Comparison of ENCODE assay signal across 15 cellular contexts in genomic region chr7:30785786-30786185, GRCh38. TPM values are rescaled to one million over a fixed set of nuclear protein-coding genes. Genes with fewer than 3 reads are reported as not detected.
DNase-seq lines count a peak whose midpoint lies in the region; ATAC-seq and TF ChIP-seq lines count a peak whose summit lies in the region.
"Had no signal": no experiment of that assay in that cellular context is flagged by ENCODE, and none has a peak within 500 bp of the region (broad histone marks: within the 10 kb centered on the region; RNA-seq: fewer than 3 reads in every experiment).

No MANE protein-coding gene starts in this region.

- H3K36me3 ChIP-seq in transverse colon (no peaks in the 10 kb centered on the region), stomach (peaks cover 13 to 64% (median 56%) of the 10 kb centered on the region in 4 donors)

- TF ChIP-seq CTCF in transverse colon (IDR thresholded peaks at IDR 0.05) (no peak), stomach (IDR thresholded peaks at IDR 0.05) (no peak)

- ATAC-seq in left colon, result peak; percentile 77
- ATAC-seq in GM21576 (IDR thresholded peaks at IDR 0.05; ENCODE audit: unreplicated experiment), result no peak

- peak; percentile 1 for DNase-seq in NCI-H2171 treated with DMSO at 0.1 percent for 48 hours (lab: John Stamatoyannopoulos, UW)
- no peak for DNase-seq in NCI-H2171 (lab: John Stamatoyannopoulos, UW)
- peak; percentile 72 for DNase-seq in G401 (ENCODE audit: low spot score)
- peak in 1 of 2 donors; percentile 54 for DNase-seq in left colon
- peak; percentile 40 for DNase-seq in transverse colon
- DNase-seq in stomach, result no peak
- DNase-seq: 8988T; CD4-positive, alpha-beta T cell; DND-41; GF-D8; HFFc6 had no signal

- TF ChIP-seq POLR2A in transverse colon (IDR thresholded peaks at IDR 0.05) (no peak), stomach (IDR thresholded peaks at IDR 0.05) (no peak)

- no peak overlapping the region for H3K27ac ChIP-seq in transverse colon
- H3K27ac ChIP-seq in stomach, result no peak overlapping the region
- H3K27ac ChIP-seq: BLaER1 treated with 17β-estradiol and CSF1 and Interleukin-3, amounts not matched to agents 10 nM and 100 nM had no signal

- intact Hi-C loops in left colon (cut with DNase I, micrococcal nuclease) (no loop called here), transverse colon (cut with DNase I; ENCODE audit: low total_unique reads) (no loop called here), stomach (cut with DNase I; ENCODE audit: low total_unique reads) (no loop called here)

- no peaks in the 10 kb centered on the region for H3K27me3 ChIP-seq in transverse colon
- no peaks in the 10 kb centered on the region for H3K27me3 ChIP-seq in stomach
- H3K27me3 ChIP-seq: BLaER1 treated with 17β-estradiol and CSF1 and Interleukin-3, amounts not matched to agents 10 nM and 100 nM had no signal

- no peak overlapping the region for H3K4me3 ChIP-seq in transverse colon
- no peak overlapping the region for H3K4me3 ChIP-seq in stomach
- H3K4me3 ChIP-seq: BLaER1 treated with 17β-estradiol and CSF1 and Interleukin-3, amounts not matched to agents 10 nM and 100 nM; HAP-1 had no signal

- H3K9me3 ChIP-seq in transverse colon (no peaks in the 10 kb centered on the region), stomach (no peaks in the 10 kb centered on the region)
- H3K9me3 ChIP-seq: BLaER1 treated with 17β-estradiol and CSF1 and Interleukin-3, amounts not matched to agents 10 nM and 100 nM; HAP-1 had no signal

- no peak for TF ChIP-seq EP300 in transverse colon (IDR thresholded peaks at IDR 0.05; ENCODE audit: low read depth)
- TF ChIP-seq EP300 in stomach (IDR thresholded peaks at IDR 0.05), result no peak

- no peaks in the 10 kb centered on the region for H3K4me1 ChIP-seq in transverse colon
- peaks cover 0 to 6% (median 2%) of the 10 kb centered on the region in 4 donors for H3K4me1 ChIP-seq in stomach
- H3K4me1 ChIP-seq: HAP-1 had no signal

- WGBS in transverse colon (ENCODE audit: low coverage in 1 of 2), 2 donors, result 76 to 93% methylated on average over 4 to 9 of the region's 9 CpGs
- 85 to 93% (median 90%) methylated on average over 9 of the region's 9 CpGs for WGBS in stomach, 5 donors

- in situ Hi-C loops in G401 (cut with HindIII; ENCODE audit: low sequenced_read_pairs) (no loop called here), transverse colon (cut with MboI; ENCODE audit: low pct_ligation_motif_present in 1 of 4, low pct_unique_long_range_greater_than_20kb in 1 of 4, low sequenced_read_pairs in 3 of 4) (no loop called here)

RNA-seq across cellular contexts. Expression of gene MINDY4, which starts 14.6 kb away (rescaled TPM):
- 6.8 and 7.5 TPM in 2 replicates for total RNA-seq in G401 (2014; rRNA removed; shearing (Covaris generic))
- total RNA-seq in left colon, result 1 to 10 TPM; 3.2 to 3.8 TPM
- total RNA-seq in transverse colon, result 10 to 100 TPM in 1 of 4 donors, 1 to 10 TPM in 3; 4.6 to 14.1 (median 6.8) TPM
- 10 to 100 TPM in 2 of 5 donors, 1 to 10 TPM in 2, not detected in 1; 6.4 to 22.8 (median 9.2) TPM for total RNA-seq in stomach
- polyA plus RNA-seq in stomach, result 1 to 10 TPM; 1.6 to 2.2 (median 1.7) TPM

RNA-seq across cellular contexts. Expression of gene INMT, which starts 33.9 kb away (rescaled TPM):
- 0.17 TPM in 1 of 2 replicates, not detected in the other for total RNA-seq in G401 (2014; rRNA removed; shearing (Covaris generic))
- total RNA-seq in left colon (1 to 10 TPM; 3.5 to 6.4 TPM), transverse colon (10 to 100 TPM in 1 of 4 donors, 1 to 10 TPM in 3; 3.8 to 15.5 (median 8.7) TPM), stomach (10 to 100 TPM in 2 of 5 donors, 1 to 10 TPM in 3; 1.8 to 27.2 (median 8.4) TPM)
- 1 to 10 TPM; 3.2 to 7.2 (median 7.0) TPM for polyA plus RNA-seq in stomach
- total RNA-seq: HFFc6, HT1080 had no signal

Comparison
In these comparisons a context has a peak if more than half of its experiments do, and no peak if none do; other contexts are left out.
1. DNase-seq: peak in NCI-H2171 treated with DMSO at 0.1 percent for 48 hours (single experiment), G401 (single experiment) and transverse colon (single experiment); none in NCI-H2171 (single experiment) and stomach (single experiment).